Comparison of ENCODE assay signal across 1 cellular context in genomic region chr19:3046621-3047306, GRCh38.
TF ChIP-seq lines count a peak whose summit lies in the region.

No MANE protein-coding gene starts in this region.

TF ChIP-seq in HepG2, 621 proteins besides CTCF, POLR2A, EP300 and RAD21:
- TF ChIP-seq KIAA2018 (CRISPR knock-in tag; IDR thresholded peaks at IDR 0.05; ENCODE audit: borderline replicate concordance) (no peak), ATF2 (CRISPR knock-in tag; IDR thresholded peaks at IDR 0.05) (no peak), PCBP1 (IDR thresholded peaks at IDR 0.05; ENCODE audit: borderline replicate concordance, low read depth, low read length) (0 out of 2 replicates have a peak, but pooled peaks have one; percentile 71), AGO2 (optimal IDR thresholded peaks at IDR 0.05; ENCODE audit: low read depth, low read length) (no peak), JUN (CRISPR knock-in tag; IDR thresholded peaks at IDR 0.05) (no peak), NR2C2 (CRISPR knock-in tag; IDR thresholded peaks at IDR 0.05; ENCODE audit: borderline replicate concordance) (no peak), HNRNPK (IDR thresholded peaks at IDR 0.05; ENCODE audit: low read depth, low read length, poor library complexity, severe bottlenecking) (peak; percentile 60), KMT2B (CRISPR knock-in tag; IDR thresholded peaks at IDR 0.05) (no peak), MAFK (conservative IDR thresholded peaks at IDR 0.05 in 1 of 2, IDR thresholded peaks at IDR 0.05 in 1 of 2; ENCODE audit: low read length in 2 of 2) (no peak), PCBP2 (optimal IDR thresholded peaks at IDR 0.05; ENCODE audit: low read depth, low read length, poor library complexity, severe bottlenecking) (peak; percentile 28), ZNF709 (CRISPR knock-in tag; IDR thresholded peaks at IDR 0.05) (no peak), ZNF263 (CRISPR knock-in tag; IDR thresholded peaks at IDR 0.05) (peak; percentile 56; the same call in 1 of the 2 replicates)
